In genomic region chr2:121102949-121103348, GRCh38 we compare ENCODE assay signal across 26 cellular contexts.
"Had no signal": no experiment of that assay in that cellular context is flagged by ENCODE, and none has a peak within 500 bp of the region (broad histone marks: within the 10 kb centered on the region; RNA-seq: fewer than 3 reads in every experiment).

No MANE protein-coding gene starts in this region.

- H3K27me3 ChIP-seq: neural progenitor cell, ovary, right lobe of liver, sigmoid colon, thyroid gland, tibial nerve, upper lobe of left lung, vagina had no signal

- H3K36me3 Mint-ChIP-seq: naive thymus-derived CD8-positive, alpha-beta T cell; natural killer cell treated with Interleukin-12 subunit alpha and Interleukin-12 subunit beta and Interleukin-15 and Interleukin-18, amount 100 ng/mL, for 72 hours; neural progenitor cell; stimulated activated effector memory CD8-positive, alpha-beta T cell treated with anti-CD3 and anti-CD28 coated beads, Interleukin-12 subunit alpha, Interleukin-12 subunit beta, amount 100 ng/mL, for 72 hours; stimulated activated naive B cell treated with anti-CD40 and anti-IgM and Interleukin-4, amounts not matched to agents 10 μg/mL and 1 μg/mL and 100 μg/mL, for 72 hours had no signal

- H3K4me1 Mint-ChIP-seq: naive thymus-derived CD8-positive, alpha-beta T cell; stimulated activated effector memory CD8-positive, alpha-beta T cell treated with anti-CD3 and anti-CD28 coated beads, Interleukin-12 subunit alpha, Interleukin-12 subunit beta, amount 100 ng/mL, for 72 hours; stimulated activated naive B cell treated with anti-CD40 and anti-IgM and Interleukin-4, amounts not matched to agents 10 μg/mL and 1 μg/mL and 100 μg/mL, for 72 hours had no signal

- DNase-seq: naive thymus-derived CD8-positive, alpha-beta T cell; occipital lobe; ovary; right cardiac atrium; right lobe of liver; small intestine; stimulated activated CD4-positive, alpha-beta T cell treated with anti-CD3 and anti-CD28 coated beads, Interleukin-15, amount 100 ng/mL, for 24 hours; stimulated activated CD4-positive, alpha-beta T cell treated with anti-CD3 and anti-CD28 coated beads, Interleukin-2, amount 100 ng/mL, for 24 hours; stimulated activated CD4-positive, alpha-beta T cell treated with anti-CD3 and anti-CD28 coated beads, Interleukin-2, amount 100 ng/mL, for 48 hours; stimulated activated CD4-positive, alpha-beta T cell treated with anti-CD3 and anti-CD28 coated beads, Interleukin-4, amount 100 ng/mL, for 24 hours; stimulated activated naive B cell treated with anti-CD40 and anti-IgM and Interleukin-4, amounts not matched to agents 10 μg/mL and 1 μg/mL and 100 μg/mL, for 72 hours; stimulated activated naive CD4-positive, alpha-beta T cell treated with Interleukin-2 at 50 U/mL for 16 hours; stomach; thyroid gland; trophoblast cell; upper lobe of left lung had no signal

- ATAC-seq: naive thymus-derived CD8-positive, alpha-beta T cell; natural killer cell treated with Interleukin-12 subunit alpha and Interleukin-12 subunit beta and Interleukin-15 and Interleukin-18, amount 100 ng/mL, for 72 hours; right cardiac atrium; right lobe of liver; stimulated activated effector memory CD8-positive, alpha-beta T cell treated with anti-CD3 and anti-CD28 coated beads, Interleukin-12 subunit alpha, Interleukin-12 subunit beta, amount 100 ng/mL, for 72 hours; stimulated activated naive B cell treated with anti-CD40 and anti-IgM and Interleukin-4, amounts not matched to agents 10 μg/mL and 1 μg/mL and 100 μg/mL, for 72 hours had no signal

- H3K9me3 ChIP-seq: ovary, prostate gland, right lobe of liver, sigmoid colon, stomach, thoracic aorta, thyroid gland, tibial nerve, upper lobe of left lung, vagina had no signal

- H3K27ac ChIP-seq: neural progenitor cell, ovary, parathyroid adenoma, prostate gland, right lobe of liver, sigmoid colon, stomach, thoracic aorta, thyroid gland, tibial nerve, upper lobe of left lung, vagina had no signal

- H3K4me1 ChIP-seq: neural progenitor cell, parathyroid adenoma, prostate gland, right lobe of liver, tibial nerve, vagina had no signal

- H3K27ac Mint-ChIP-seq: natural killer cell treated with Interleukin-12 subunit alpha and Interleukin-12 subunit beta and Interleukin-15 and Interleukin-18, amount 100 ng/mL, for 72 hours; neural progenitor cell; stimulated activated effector memory CD8-positive, alpha-beta T cell treated with anti-CD3 and anti-CD28 coated beads, Interleukin-12 subunit alpha, Interleukin-12 subunit beta, amount 100 ng/mL, for 72 hours; stimulated activated naive B cell treated with anti-CD40 and anti-IgM and Interleukin-4, amounts not matched to agents 10 μg/mL and 1 μg/mL and 100 μg/mL, for 72 hours; stimulated activated naive CD8-positive, alpha-beta T cell treated with anti-CD3 and anti-CD28 coated beads, Interleukin-15, Interleukin-2, amounts not matched to agents 100 ng/mL and 50 ng/mL, for 24 hours had no signal

- H3K4me3 ChIP-seq: neural progenitor cell, ovary, prostate gland, right lobe of liver, sigmoid colon, stomach, thoracic aorta, thyroid gland, tibial nerve, upper lobe of left lung, vagina had no signal

- H3K4me3 Mint-ChIP-seq: naive thymus-derived CD8-positive, alpha-beta T cell; natural killer cell treated with Interleukin-12 subunit alpha and Interleukin-12 subunit beta and Interleukin-15 and Interleukin-18, amount 100 ng/mL, for 72 hours; neural progenitor cell; stimulated activated effector memory CD8-positive, alpha-beta T cell treated with anti-CD3 and anti-CD28 coated beads, Interleukin-12 subunit alpha, Interleukin-12 subunit beta, amount 100 ng/mL, for 72 hours; stimulated activated naive B cell treated with anti-CD40 and anti-IgM and Interleukin-4, amounts not matched to agents 10 μg/mL and 1 μg/mL and 100 μg/mL, for 72 hours; stimulated activated naive CD8-positive, alpha-beta T cell treated with anti-CD3 and anti-CD28 coated beads, Interleukin-15, Interleukin-2, amounts not matched to agents 100 ng/mL and 50 ng/mL, for 24 hours had no signal

- H3K27me3 Mint-ChIP-seq: stimulated activated naive B cell treated with anti-CD40 and anti-IgM and Interleukin-4, amounts not matched to agents 10 μg/mL and 1 μg/mL and 100 μg/mL, for 72 hours had no signal

- H3K9me3 Mint-ChIP-seq: naive thymus-derived CD8-positive, alpha-beta T cell; natural killer cell treated with Interleukin-12 subunit alpha and Interleukin-12 subunit beta and Interleukin-15 and Interleukin-18, amount 100 ng/mL, for 72 hours; neural progenitor cell; stimulated activated effector memory CD8-positive, alpha-beta T cell treated with anti-CD3 and anti-CD28 coated beads, Interleukin-12 subunit alpha, Interleukin-12 subunit beta, amount 100 ng/mL, for 72 hours; stimulated activated naive CD8-positive, alpha-beta T cell treated with anti-CD3 and anti-CD28 coated beads, Interleukin-15, Interleukin-2, amounts not matched to agents 100 ng/mL and 50 ng/mL, for 24 hours had no signal

- H3K36me3 ChIP-seq: neural progenitor cell, ovary, prostate gland, right lobe of liver, sigmoid colon, stomach, thoracic aorta, thyroid gland, tibial nerve, upper lobe of left lung, vagina had no signal
